ENCODE assay signal across 7 cellular contexts in the genomic region with DNA sequence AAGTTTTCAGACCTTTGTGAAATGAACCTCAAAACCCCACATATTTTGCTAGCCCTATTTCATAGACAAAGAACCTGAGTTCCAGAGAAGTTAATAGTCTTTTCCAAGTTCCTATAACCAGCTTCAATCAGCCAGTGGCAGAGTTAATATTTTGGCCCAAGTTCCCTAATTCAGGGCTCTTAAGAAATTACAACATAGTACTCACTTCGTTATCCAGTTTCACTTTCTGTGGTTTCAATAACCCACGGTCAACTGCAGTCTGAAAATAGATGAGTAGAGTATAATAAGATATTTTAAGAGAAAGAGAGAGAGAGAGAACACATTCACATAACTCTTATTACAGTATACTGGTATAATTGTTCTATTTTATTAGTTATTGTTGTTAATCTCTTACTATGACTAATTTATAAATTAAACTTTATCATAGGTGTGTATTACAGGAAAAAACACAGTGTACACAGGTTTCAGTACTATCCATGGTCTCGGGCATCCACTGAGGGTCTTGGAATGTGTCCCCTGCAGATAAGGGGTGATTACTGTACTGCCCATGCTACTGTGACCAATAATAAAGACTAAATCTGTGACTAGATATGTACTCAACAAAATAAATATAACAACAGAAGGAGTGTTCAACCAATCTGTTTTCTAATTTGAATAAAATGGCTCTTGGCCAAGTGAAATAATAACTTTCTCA. TPM values are rescaled to one million over a fixed set of nuclear protein-coding genes. Genes with fewer than 3 reads are reported as not detected.
A peak's percentile ranks its signal among the peaks of the same experiment; 100 is the strongest.
DNase-seq lines count a peak whose midpoint lies in the region; ATAC-seq lines count a peak whose summit lies in the region.

No MANE protein-coding gene starts in this region.

- no peaks in the 10 kb centered on the region for H3K36me3 ChIP-seq in trophoblast cell (ENCODE audit: control insufficient read depth in 1 of 2, insufficient read depth in 2 of 2, low read length in 2 of 2)

- no peak overlapping the region for H3K14ac ChIP-seq in trophoblast cell (ENCODE audit: low read length)

- H2BK120ac ChIP-seq in trophoblast cell (ENCODE audit: insufficient read depth, low read length, poor library complexity) = no peak overlapping the region

- H2BK12ac ChIP-seq in trophoblast cell (ENCODE audit: low read length) = no peak overlapping the region

- H4K91ac ChIP-seq in trophoblast cell (ENCODE audit: low read depth, low read length) = no peak overlapping the region

- no peak overlapping the region for H2BK5ac ChIP-seq in trophoblast cell (ENCODE audit: low read depth, low read length, poor library complexity)

- H2AK5ac ChIP-seq in trophoblast cell (ENCODE audit: low read length) = no peak overlapping the region

- no peaks in the 10 kb centered on the region for H3K4me1 ChIP-seq in trophoblast cell (ENCODE audit: control insufficient read depth in 1 of 2, insufficient read depth in 2 of 2, low read length in 2 of 2)

- no peaks in the 10 kb centered on the region for H3K27me3 ChIP-seq in trophoblast cell (ENCODE audit: insufficient read depth, low read length)

- H4K12ac ChIP-seq in trophoblast cell (ENCODE audit: low read depth, low read length) = no peak overlapping the region

- no peaks in the 10 kb centered on the region for H3K9me3 ChIP-seq in trophoblast cell (ENCODE audit: insufficient read depth, low read depth, low read length)

- H3K23ac ChIP-seq in trophoblast cell (ENCODE audit: low read length) = no peak overlapping the region

- no peak overlapping the region for H4K8ac ChIP-seq in trophoblast cell (ENCODE audit: low read depth, low read length)

- ATAC-seq in GM19023 (IDR thresholded peaks at IDR 0.05; ENCODE audit: unreplicated experiment) (peak; percentile 77), HG02973 (IDR thresholded peaks at IDR 0.05; ENCODE audit: unreplicated experiment) (peak; percentile 76), left cardiac atrium (peak; percentile 81 to 85)

- DNase-seq in SIG-M5 treated with dmso at 0.1 percent for 504 hours (lab: John Stamatoyannopoulos, UW; ENCODE audit: unreplicated experiment) (peak; percentile 91), left cardiac atrium (no peak), trophoblast cell (no peak), NCI-H526 treated with DMSO at 0.1 percent for 48 hours (lab: John Stamatoyannopoulos, UW) (no peak), cerebellar cortex (ENCODE audit: low spot score) (no peak)

- no peaks in the 10 kb centered on the region for H3K79me1 ChIP-seq in trophoblast cell (ENCODE audit: low read length)

- H3K9ac ChIP-seq in trophoblast cell (ENCODE audit: low read length) = no peak overlapping the region

- WGBS in trophoblast cell (ENCODE audit: extremely low coverage, insufficient coverage, insufficient read length) = no CpG with 5 or more reads among the region's 3 CpGs

- H3K4me2 ChIP-seq in trophoblast cell (ENCODE audit: low read length) = no peak overlapping the region

- no peak overlapping the region for H3K18ac ChIP-seq in trophoblast cell (ENCODE audit: low read length)

- intact Hi-C loops in left cardiac atrium (cut with DNase I) = no loop called here

- H2AFZ ChIP-seq in trophoblast cell (ENCODE audit: insufficient read depth, low read length, poor library complexity) = no peak overlapping the region

- no peak overlapping the region for H3K4ac ChIP-seq in trophoblast cell (ENCODE audit: low read depth, low read length)

- no peak overlapping the region for H3K4me3 ChIP-seq in trophoblast cell (ENCODE audit: low read depth, low read length)

- no peak overlapping the region for H3K27ac ChIP-seq in trophoblast cell (ENCODE audit: low read depth, low read length)

- H3K79me2 ChIP-seq in trophoblast cell (ENCODE audit: control insufficient read depth, insufficient read depth, low read length, poor library complexity) = no peaks in the 10 kb centered on the region

RNA-seq across cellular contexts. Expression of gene MYOT, which starts 9.3 kb away (rescaled TPM):
- 100 to 1,000 TPM in 1 of 2 donors, 10 to 100 TPM in 1; 90.8 to 117 TPM for total RNA-seq in left cardiac atrium
- polyA plus RNA-seq in trophoblast cell (2013) = not detected in 2 replicates

RNA-seq across cellular contexts. Expression of gene PKD2L2, which starts 30.9 kb away (rescaled TPM):
- under 1 TPM; 0.24 to 0.52 TPM for total RNA-seq in left cardiac atrium
- polyA plus RNA-seq in trophoblast cell (2013) = not detected in 2 replicates
